8 cellular contexts compared by ENCODE assay signal in genomic region chr6:169751242-169752073, GRCh38. TPM values are rescaled to one million over a fixed set of nuclear protein-coding genes. Genes with fewer than 3 reads are reported as not detected.
DNase-seq lines count a peak whose midpoint lies in the region; ATAC-seq lines count a peak whose summit lies in the region.

Gene DYNLT2, minus strand, starts transcription at chr6:169751572. Its CDS starts 114 bp downstream, at chr6:169751458.
Gene ERMARD, plus strand, starts transcription at chr6:169751622. Its CDS starts 36 bp downstream, at chr6:169751658.

- H3K4me3 ChIP-seq in GM08714 (ENCODE audit: low read length), result peak within 1 kb of the TSS; percentile 83

- DNase-seq in NAMALWA (ENCODE audit: low spot score), result peak; percentile 95
- peak; percentile 88 for DNase-seq in SK-MEL-5 (ENCODE audit: low read depth, low spot score)
- DNase-seq in activated naive CD4-positive, alpha-beta T cell treated with anti-CD3 and anti-CD28 coated beads, Interleukin-2, amount 50 U/mL, for 16 hours, result peak; percentile 92
- DNase-seq in glomerular endothelial cell (ENCODE audit: extremely low read depth, low read depth, low spot score), result peak; percentile 37
- peak; percentile 90 for DNase-seq in occipital lobe (lab: John Stamatoyannopoulos, UW)

- H3K27ac ChIP-seq in temporal lobe (ENCODE audit: low read depth, low read length), result peak within 1 kb of the TSS; percentile 93

- in situ Hi-C loops in SK-MEL-5 (cut with HindIII; ENCODE audit: low pct_unique_long_range_greater_than_20kb, low sequenced_read_pairs), result no loop called here

- peak; percentile 95 for ATAC-seq in HG02571 (IDR thresholded peaks at IDR 0.05; ENCODE audit: unreplicated experiment)

RNA-seq across cellular contexts. Expression of gene DYNLT2, which starts in this region (rescaled TPM):
- total RNA-seq in SK-MEL-5 (2014; rRNA removed; shearing (Covaris generic)), result 0.61 and 1.4 TPM in 2 replicates
- 0.16 and 0.52 TPM in 2 replicates for polyA plus RNA-seq in SK-MEL-5 (2015; cell fraction: cytosol; rRNA removed)
- 7.8 and 9.8 TPM in 2 replicates for polyA plus RNA-seq in SK-MEL-5 (2015; cell fraction: nucleus; rRNA removed)
- total RNA-seq in glomerular endothelial cell (0.48 and 1.1 TPM in 2 replicates), occipital lobe (2.8 TPM), temporal lobe (3.2 TPM)

RNA-seq across cellular contexts. Expression of gene ERMARD, which starts in this region (rescaled TPM):
- 16.2 and 18.1 TPM in 2 replicates for total RNA-seq in SK-MEL-5 (2014; rRNA removed; shearing (Covaris generic))
- 8.7 and 10.9 TPM in 2 replicates for polyA plus RNA-seq in SK-MEL-5 (2015; cell fraction: cytosol; rRNA removed)
- polyA plus RNA-seq in SK-MEL-5 (2015; cell fraction: nucleus; rRNA removed), result 75.3 and 92.0 TPM in 2 replicates
- total RNA-seq in glomerular endothelial cell (9.5 and 14.1 TPM in 2 replicates), occipital lobe (25.3 TPM), temporal lobe (18.9 TPM)

Comparison
In these comparisons a context has a peak if more than half of its experiments do, and no peak if none do; other contexts are left out.
1. Peak in every context shown above with its lines: DNase-seq, ATAC-seq, H3K4me3 ChIP-seq and H3K27ac ChIP-seq.
2. DNase-seq: peak in every context shown above with its lines; median percentile 95 in NAMALWA; 92 in activated naive CD4-positive, alpha-beta T cell treated with anti-CD3 and anti-CD28 coated beads, Interleukin-2, amount 50 U/mL, for 16 hours; 90 in occipital lobe; 88 in SK-MEL-5; 37 in glomerular endothelial cell.